16 cellular contexts compared by ENCODE assay signal in genomic region chr5:58918015-58918729, GRCh38.
A peak's percentile ranks its signal among the peaks of the same experiment; 100 is the strongest.
DNase-seq lines count a peak whose midpoint lies in the region; ATAC-seq and TF ChIP-seq lines count a peak whose summit lies in the region.
"Had no signal": no experiment of that assay in that cellular context is flagged by ENCODE, and none has a peak within 500 bp of the region (broad histone marks: within the 10 kb centered on the region; RNA-seq: fewer than 3 reads in every experiment).

No MANE protein-coding gene starts in this region.

- CTCF ChIA-PET in HEK293 (lab: Yijun Ruan, JAX) (interaction anchor here (0.6 to 0.9 kb wide), 2 partner anchors 71 to 262 kb away, joined by 3 read pairs; no protein-coding TSS in a partner anchor), WTC11 (lab: Charles Lee) (interaction anchor here (0.6 kb wide), 1 partner anchor 22 kb away, joined by 3 read pairs; no protein-coding TSS in a partner anchor), Calu3 (lab: Charles Lee) (interaction anchor here (0.6 to 0.7 kb wide), 3 partner anchors 27 to 215 kb away, joined by 3 to 4 read pairs (median 4); no protein-coding TSS in a partner anchor)

- H3K27me3 Mint-ChIP-seq in WTC11 (ENCODE audit: low read depth) (peaks cover 80% of the 10 kb centered on the region), nephron progenitor cell (ENCODE audit: low read depth, poor library complexity) (peaks cover 8% of the 10 kb centered on the region), Calu3 (ENCODE audit: unreplicated experiment) (peaks cover 64% of the 10 kb centered on the region)

- intact Hi-C loops in Calu3 (cut with micrococcal nuclease; ENCODE audit: unreplicated experiment) = no loop called here

- no peak for DNase-seq in WTC11 (ENCODE audit: low spot score)
- peak; percentile 58 for DNase-seq in left kidney (ENCODE audit: low read depth, low spot score)
- DNase-seq in nephron progenitor cell = no peak
- no peak for DNase-seq in mucosa of gallbladder (ENCODE audit: low spot score)
- DNase-seq in Calu3 = no peak
- DNase-seq in erythroblast (lab: John Stamatoyannopoulos, UW) = no peak
- DNase-seq: 8988T; CD8-positive, alpha-beta T cell; DMS 273 treated with DMSO at 0.1 percent for 48 hours; DMS53; DND-41; H9 had no signal

- TF ChIP-seq POLR2A in erythroblast (IDR thresholded peaks at IDR 0.05; ENCODE audit: low read length) = no peak

- TF ChIP-seq CTCF in HEK293 (tag by site-specific recombination; IDR thresholded peaks at IDR 0.05) (no peak), WTC11 (IDR thresholded peaks at IDR 0.05) (no peak), nephron progenitor cell (IDR thresholded peaks at IDR 0.05) (no peak), Calu3 (IDR thresholded peaks at IDR 0.05; ENCODE audit: unreplicated experiment) (no peak)

- no peaks in the 10 kb centered on the region for H3K36me3 ChIP-seq in HEK293 (ENCODE audit: control insufficient read depth in 2 of 2, insufficient read depth in 1 of 2, low read length in 2 of 2)
- H3K36me3 ChIP-seq: BLaER1 had no signal

- no peaks in the 10 kb centered on the region for H3K9me3 ChIP-seq in HEK293 (ENCODE audit: control insufficient read depth, insufficient read depth, low read depth, low read length)
- H3K9me3 ChIP-seq: BLaER1 had no signal

- H3K9me3 Mint-ChIP-seq in WTC11 = no peaks in the 10 kb centered on the region
- no peaks in the 10 kb centered on the region for H3K9me3 Mint-ChIP-seq in nephron progenitor cell
- no peaks in the 10 kb centered on the region for H3K9me3 Mint-ChIP-seq in Calu3 (ENCODE audit: low read depth, unreplicated experiment)
- H3K9me3 Mint-ChIP-seq: CD8-positive, alpha-beta T cell; H9 had no signal

- no peak overlapping the region for H3K27ac ChIP-seq in HEK293 (ENCODE audit: extremely low read depth, low read depth, low read length)
- H3K27ac ChIP-seq: BLaER1, HL-60 had no signal

- POLR2A ChIA-PET in HEK293 (lab: Yijun Ruan, JAX) = no interaction called here
- POLR2A ChIA-PET in WTC11 (lab: Charles Lee) = interaction anchor here (0.5 kb wide), 1 partner anchor 490 kb away, joined by 3 read pairs; no protein-coding TSS in a partner anchor

- H3K36me3 Mint-ChIP-seq in WTC11 (no peaks in the 10 kb centered on the region), nephron progenitor cell (ENCODE audit: low read depth) (no peaks in the 10 kb centered on the region), Calu3 (ENCODE audit: insufficient read depth, unreplicated experiment) (no peaks in the 10 kb centered on the region)
- H3K36me3 Mint-ChIP-seq: CD8-positive, alpha-beta T cell had no signal

- ATAC-seq in WTC11 = peak; percentile 73
- no peak for ATAC-seq in GM18870 (IDR thresholded peaks at IDR 0.05; ENCODE audit: unreplicated experiment)
- ATAC-seq: CD8-positive, alpha-beta T cell had no signal

- H3K4me3 ChIP-seq in HEK293 (ENCODE audit: low read depth, low read length) = no peak overlapping the region
- H3K4me3 ChIP-seq: BLaER1 had no signal

- H3K4me1 ChIP-seq in HEK293 (ENCODE audit: control insufficient read depth, insufficient read depth, low read length) = 0 out of 2 replicates have a peak, but pooled peaks cover 4% of the 10 kb centered on the region
- H3K4me1 ChIP-seq: BLaER1 had no signal

- BruUV-seq in Calu3 (replicated peaks; lab: Mats Ljungman, UMichigan) = no TSS peak

- H3K4me3 Mint-ChIP-seq in WTC11 = no peak overlapping the region
- no peak overlapping the region for H3K4me3 Mint-ChIP-seq in nephron progenitor cell
- no peak overlapping the region for H3K4me3 Mint-ChIP-seq in Calu3 (ENCODE audit: low read depth, unreplicated experiment)
- H3K4me3 Mint-ChIP-seq: CD8-positive, alpha-beta T cell; H9 had no signal

- H3K4me1 Mint-ChIP-seq in WTC11 (peaks cover 67% of the 10 kb centered on the region), nephron progenitor cell (peaks cover 41% of the 10 kb centered on the region), Calu3 (ENCODE audit: low read depth, unreplicated experiment) (no peaks in the 10 kb centered on the region)

- H3K27ac Mint-ChIP-seq in WTC11 (no peak overlapping the region), nephron progenitor cell (peak overlapping the region; percentile 27), Calu3 (ENCODE audit: unreplicated experiment) (no peak overlapping the region)
- H3K27ac Mint-ChIP-seq: CD8-positive, alpha-beta T cell; H9 had no signal

TF ChIP-seq in HEK293, 187 proteins besides CTCF, POLR2A, EP300 and RAD21:
- peak; percentile 38; the same call in 1 of the 2 replicates for TF ChIP-seq FEZF1 (tag by site-specific recombination; IDR thresholded peaks at IDR 0.05)
- TF ChIP-seq ZIC2 (tag by site-specific recombination; IDR thresholded peaks at IDR 0.05) = peak; percentile 55
- no peak for TF ChIP-seq ZNF391 (tag by site-specific recombination; IDR thresholded peaks at IDR 0.05; ENCODE audit: borderline replicate concordance, low read depth)
- no peak for TF ChIP-seq SP3 (tag by site-specific recombination; IDR thresholded peaks at IDR 0.05)
- no peak for TF ChIP-seq SP7 (tag by site-specific recombination; IDR thresholded peaks at IDR 0.05)
- TF ChIP-seq, protein P1, sequence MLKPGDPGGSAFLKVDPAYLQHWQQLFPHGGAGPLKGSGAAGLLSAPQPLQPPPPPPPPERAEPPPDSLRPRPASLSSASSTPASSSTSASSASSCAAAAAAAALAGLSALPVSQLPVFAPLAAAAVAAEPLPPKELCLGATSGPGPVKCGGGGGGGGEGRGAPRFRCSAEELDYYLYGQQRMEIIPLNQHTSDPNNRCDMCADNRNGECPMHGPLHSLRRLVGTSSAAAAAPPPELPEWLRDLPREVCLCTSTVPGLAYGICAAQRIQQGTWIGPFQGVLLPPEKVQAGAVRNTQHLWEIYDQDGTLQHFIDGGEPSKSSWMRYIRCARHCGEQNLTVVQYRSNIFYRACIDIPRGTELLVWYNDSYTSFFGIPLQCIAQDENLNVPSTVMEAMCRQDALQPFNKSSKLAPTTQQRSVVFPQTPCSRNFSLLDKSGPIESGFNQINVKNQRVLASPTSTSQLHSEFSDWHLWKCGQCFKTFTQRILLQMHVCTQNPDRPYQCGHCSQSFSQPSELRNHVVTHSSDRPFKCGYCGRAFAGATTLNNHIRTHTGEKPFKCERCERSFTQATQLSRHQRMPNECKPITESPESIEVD (tag by site-specific recombination; IDR thresholded peaks at IDR 0.05) = peak; percentile 42; the same call in 1 of the 2 replicates
TF ChIP-seq in HEK293: peak in this region for 3.

TF ChIP-seq in WTC11, 78 proteins besides CTCF, POLR2A, EP300 and RAD21:
- TF ChIP-seq TEAD4 (CRISPR knock-in tag; IDR thresholded peaks at IDR 0.05) (no peak), ZNF121 (CRISPR knock-in tag; IDR thresholded peaks at IDR 0.05) (no peak), OVOL2 (CRISPR knock-in tag; IDR thresholded peaks at IDR 0.05; ENCODE audit: borderline replicate concordance) (no peak), RELA (CRISPR knock-in tag; IDR thresholded peaks at IDR 0.05; ENCODE audit: borderline replicate concordance) (no peak), FOXP1 (CRISPR knock-in tag; IDR thresholded peaks at IDR 0.05; ENCODE audit: borderline replicate concordance) (no peak), ZNF219 (CRISPR knock-in tag; IDR thresholded peaks at IDR 0.05; ENCODE audit: borderline replicate concordance) (no peak)
- TF ChIP-seq, protein P2, sequence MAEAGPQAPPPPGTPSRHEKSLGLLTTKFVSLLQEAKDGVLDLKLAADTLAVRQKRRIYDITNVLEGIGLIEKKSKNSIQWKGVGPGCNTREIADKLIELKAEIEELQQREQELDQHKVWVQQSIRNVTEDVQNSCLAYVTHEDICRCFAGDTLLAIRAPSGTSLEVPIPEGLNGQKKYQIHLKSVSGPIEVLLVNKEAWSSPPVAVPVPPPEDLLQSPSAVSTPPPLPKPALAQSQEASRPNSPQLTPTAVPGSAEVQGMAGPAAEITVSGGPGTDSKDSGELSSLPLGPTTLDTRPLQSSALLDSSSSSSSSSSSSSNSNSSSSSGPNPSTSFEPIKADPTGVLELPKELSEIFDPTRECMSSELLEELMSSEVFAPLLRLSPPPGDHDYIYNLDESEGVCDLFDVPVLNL (CRISPR knock-in tag; IDR thresholded peaks at IDR 0.05; ENCODE audit: borderline replicate concordance, low read depth) = no peak
- TF ChIP-seq, protein P3, sequence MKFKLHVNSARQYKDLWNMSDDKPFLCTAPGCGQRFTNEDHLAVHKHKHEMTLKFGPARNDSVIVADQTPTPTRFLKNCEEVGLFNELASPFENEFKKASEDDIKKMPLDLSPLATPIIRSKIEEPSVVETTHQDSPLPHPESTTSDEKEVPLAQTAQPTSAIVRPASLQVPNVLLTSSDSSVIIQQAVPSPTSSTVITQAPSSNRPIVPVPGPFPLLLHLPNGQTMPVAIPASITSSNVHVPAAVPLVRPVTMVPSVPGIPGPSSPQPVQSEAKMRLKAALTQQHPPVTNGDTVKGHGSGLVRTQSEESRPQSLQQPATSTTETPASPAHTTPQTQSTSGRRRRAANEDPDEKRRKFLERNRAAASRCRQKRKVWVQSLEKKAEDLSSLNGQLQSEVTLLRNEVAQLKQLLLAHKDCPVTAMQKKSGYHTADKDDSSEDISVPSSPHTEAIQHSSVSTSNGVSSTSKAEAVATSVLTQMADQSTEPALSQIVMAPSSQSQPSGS (CRISPR knock-in tag; IDR thresholded peaks at IDR 0.05; ENCODE audit: borderline replicate concordance, low read depth) = no peak
